ENCODE assay signal across 10 cellular contexts in the genomic region with DNA sequence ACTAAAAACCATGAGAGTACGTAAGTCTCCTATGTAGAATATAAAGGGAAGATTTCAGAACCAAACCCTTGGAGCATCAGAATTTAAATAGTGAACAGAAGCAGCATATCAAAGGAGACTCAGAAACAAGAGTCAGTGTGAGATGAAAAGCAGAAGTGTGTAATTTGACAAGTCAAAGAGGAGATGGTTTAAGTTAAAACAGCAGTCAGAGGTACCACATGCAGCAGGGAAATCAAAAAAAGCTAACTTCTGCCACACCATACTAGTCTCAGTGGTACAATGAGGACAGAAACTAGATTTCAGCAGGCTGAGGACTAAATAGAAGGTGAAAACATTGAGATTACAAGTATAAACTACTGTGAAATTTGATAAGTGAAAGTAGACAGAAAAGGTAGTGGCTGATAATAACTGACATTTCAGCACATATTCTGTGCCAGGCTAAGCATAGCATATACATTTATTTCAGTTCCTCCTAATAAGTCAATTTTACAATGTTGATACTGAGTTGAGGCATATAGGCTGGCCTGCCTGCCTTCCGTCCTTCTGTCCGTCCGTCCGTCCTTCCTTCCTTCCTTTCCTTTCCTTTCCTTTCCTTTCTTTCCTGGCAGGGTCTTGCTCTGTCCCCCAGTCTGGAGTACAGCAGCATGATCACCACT.
DNase-seq lines count a peak whose midpoint lies in the region; ATAC-seq and FAIRE-seq lines count a peak whose summit lies in the region.
"Had no signal": no experiment of that assay in that cellular context is flagged by ENCODE, and none has a peak within 500 bp of the region (broad histone marks: within the 10 kb centered on the region; RNA-seq: fewer than 3 reads in every experiment).

No MANE protein-coding gene starts in this region.

- FAIRE-seq in TTC549 (lab: Jason Lieb, UNC): peak; percentile 5
- FAIRE-seq in urothelium cell line (lab: Jason Lieb, UNC): no peak

- no peak for DNase-seq in T1000 (lab: John Stamatoyannopoulos, UW)
- no peak for DNase-seq in urothelium cell line (ENCODE audit: low spot score)
- no peak for DNase-seq in NCI-H2171 (lab: John Stamatoyannopoulos, UW)
- no peak for DNase-seq in islet precursor cell
- DNase-seq: stimulated activated CD4-positive, alpha-beta T cell treated with anti-CD3 and anti-CD28 coated beads, Interleukin-12 subunit alpha, Interleukin-12 subunit beta, amount 100 ng/mL, for 4 hours had no signal

- ATAC-seq in GM18508 (IDR thresholded peaks at IDR 0.05; ENCODE audit: insufficient read depth, unreplicated experiment) (peak; percentile 59), GM21360 (IDR thresholded peaks at IDR 0.05; ENCODE audit: unreplicated experiment) (peak; percentile 77), HG03095 (IDR thresholded peaks at IDR 0.05; ENCODE audit: unreplicated experiment) (peak; percentile 85)
- ATAC-seq: activated CD4-positive, CD25-positive, alpha-beta regulatory T cell treated with anti-CD3 and anti-CD28 coated beads, Interleukin-2, amount 50 U/mL, for 24 hours had no signal
